ENCODE assay signal across 1 cellular context in the genomic region with DNA sequence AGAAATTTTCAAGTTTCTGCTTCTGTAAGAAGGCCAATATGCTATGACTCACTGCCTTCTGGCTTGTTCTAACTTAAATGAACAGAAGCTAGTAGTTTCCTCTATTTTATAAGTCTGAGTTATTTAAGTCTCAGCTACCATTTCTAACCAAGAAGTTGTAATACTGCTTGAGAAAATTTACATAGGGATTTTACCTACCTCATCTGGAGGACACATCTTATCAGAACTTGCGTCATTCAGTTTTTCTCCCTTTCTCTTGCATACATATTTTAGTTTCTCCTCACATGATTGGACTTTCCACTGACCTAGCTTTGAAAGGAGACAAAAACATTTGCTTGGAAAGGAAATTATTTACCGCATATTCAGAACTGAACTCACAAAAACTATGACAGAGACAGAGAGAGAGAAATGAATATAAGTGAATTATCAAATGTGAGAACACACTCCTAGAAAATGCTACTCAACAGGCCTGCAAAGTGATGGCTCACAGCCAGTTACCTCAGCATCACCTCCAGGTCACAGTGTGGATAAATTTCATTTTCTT.
TF ChIP-seq lines count a peak whose summit lies in the region.

No MANE protein-coding gene starts in this region.

TF ChIP-seq in GM12878, 131 proteins besides CTCF, POLR2A, EP300 and RAD21 (continued from another document and continues in another):
- TF ChIP-seq, protein P1, sequence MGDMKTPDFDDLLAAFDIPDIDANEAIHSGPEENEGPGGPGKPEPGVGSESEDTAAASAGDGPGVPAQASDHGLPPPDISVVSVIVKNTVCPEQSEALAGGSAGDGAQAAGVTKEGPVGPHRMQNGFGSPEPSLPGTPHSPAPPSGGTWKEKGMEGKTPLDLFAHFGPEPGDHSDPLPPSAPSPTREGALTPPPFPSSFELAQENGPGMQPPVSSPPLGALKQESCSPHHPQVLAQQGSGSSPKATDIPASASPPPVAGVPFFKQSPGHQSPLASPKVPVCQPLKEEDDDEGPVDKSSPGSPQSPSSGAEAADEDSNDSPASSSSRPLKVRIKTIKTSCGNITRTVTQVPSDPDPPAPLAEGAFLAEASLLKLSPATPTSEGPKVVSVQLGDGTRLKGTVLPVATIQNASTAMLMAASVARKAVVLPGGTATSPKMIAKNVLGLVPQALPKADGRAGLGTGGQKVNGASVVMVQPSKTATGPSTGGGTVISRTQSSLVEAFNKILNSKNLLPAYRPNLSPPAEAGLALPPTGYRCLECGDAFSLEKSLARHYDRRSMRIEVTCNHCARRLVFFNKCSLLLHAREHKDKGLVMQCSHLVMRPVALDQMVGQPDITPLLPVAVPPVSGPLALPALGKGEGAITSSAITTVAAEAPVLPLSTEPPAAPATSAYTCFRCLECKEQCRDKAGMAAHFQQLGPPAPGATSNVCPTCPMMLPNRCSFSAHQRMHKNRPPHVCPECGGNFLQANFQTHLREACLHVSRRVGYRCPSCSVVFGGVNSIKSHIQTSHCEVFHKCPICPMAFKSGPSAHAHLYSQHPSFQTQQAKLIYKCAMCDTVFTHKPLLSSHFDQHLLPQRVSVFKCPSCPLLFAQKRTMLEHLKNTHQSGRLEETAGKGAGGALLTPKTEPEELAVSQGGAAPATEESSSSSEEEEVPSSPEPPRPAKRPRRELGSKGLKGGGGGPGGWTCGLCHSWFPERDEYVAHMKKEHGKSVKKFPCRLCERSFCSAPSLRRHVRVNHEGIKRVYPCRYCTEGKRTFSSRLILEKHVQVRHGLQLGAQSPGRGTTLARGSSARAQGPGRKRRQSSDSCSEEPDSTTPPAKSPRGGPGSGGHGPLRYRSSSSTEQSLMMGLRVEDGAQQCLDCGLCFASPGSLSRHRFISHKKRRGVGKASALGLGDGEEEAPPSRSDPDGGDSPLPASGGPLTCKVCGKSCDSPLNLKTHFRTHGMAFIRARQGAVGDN (IDR thresholded peaks at IDR 0.05) = 0 out of 2 replicates have a peak, but pooled peaks have one; percentile 29
- peak; percentile 54; the same call in 1 of the 2 replicates for TF ChIP-seq ASH2L (IDR thresholded peaks at IDR 0.05; ENCODE audit: borderline replicate concordance, low read depth)
- peak; percentile 39; the same call in 1 of the 2 replicates for TF ChIP-seq MEF2A (IDR thresholded peaks at IDR 0.05; ENCODE audit: insufficient read depth, low read depth, low read length)
- TF ChIP-seq POLR2AphosphoS2 (IDR thresholded peaks at IDR 0.05; ENCODE audit: low read depth, low read length) = no peak
- TF ChIP-seq KLF5 (IDR thresholded peaks at IDR 0.05; ENCODE audit: partially characterized antibody) = peak; percentile 58
- TF ChIP-seq POLR2AphosphoS5 (IDR thresholded peaks at IDR 0.05; ENCODE audit: low read length) = no peak; the same call in 1 of the 2 replicates
- 0 out of 4 replicates have a peak, but pooled peaks of 1 of the 2 experiments have one; percentile 38 for TF ChIP-seq ETV6 (conservative IDR thresholded peaks at IDR 0.05 in 1 of 2, IDR thresholded peaks at IDR 0.05 in 1 of 2; ENCODE audit: borderline replicate concordance in 1 of 2, low read depth in 1 of 2)
- TF ChIP-seq, protein P2, sequence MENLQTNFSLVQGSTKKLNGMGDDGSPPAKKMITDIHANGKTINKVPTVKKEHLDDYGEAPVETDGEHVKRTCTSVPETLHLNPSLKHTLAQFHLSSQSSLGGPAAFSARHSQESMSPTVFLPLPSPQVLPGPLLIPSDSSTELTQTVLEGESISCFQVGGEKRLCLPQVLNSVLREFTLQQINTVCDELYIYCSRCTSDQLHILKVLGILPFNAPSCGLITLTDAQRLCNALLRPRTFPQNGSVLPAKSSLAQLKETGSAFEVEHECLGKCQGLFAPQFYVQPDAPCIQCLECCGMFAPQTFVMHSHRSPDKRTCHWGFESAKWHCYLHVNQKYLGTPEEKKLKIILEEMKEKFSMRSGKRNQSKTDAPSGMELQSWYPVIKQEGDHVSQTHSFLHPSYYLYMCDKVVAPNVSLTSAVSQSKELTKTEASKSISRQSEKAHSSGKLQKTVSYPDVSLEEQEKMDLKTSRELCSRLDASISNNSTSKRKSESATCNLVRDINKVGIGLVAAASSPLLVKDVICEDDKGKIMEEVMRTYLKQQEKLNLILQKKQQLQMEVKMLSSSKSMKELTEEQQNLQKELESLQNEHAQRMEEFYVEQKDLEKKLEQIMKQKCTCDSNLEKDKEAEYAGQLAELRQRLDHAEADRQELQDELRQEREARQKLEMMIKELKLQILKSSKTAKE (IDR thresholded peaks at IDR 0.05; ENCODE audit: low read depth, poor library complexity, severe bottlenecking) = peak; percentile 87
- peak; percentile 75 for TF ChIP-seq RUNX3 (IDR thresholded peaks at IDR 0.05; ENCODE audit: low read length)
- TF ChIP-seq GATAD2B (conservative IDR thresholded peaks at IDR 0.05; ENCODE audit: low read depth) = no peak
- TF ChIP-seq BACH1 (IDR thresholded peaks at IDR 0.05; ENCODE audit: borderline replicate concordance) = peak; percentile 19; the same call in 1 of the 2 replicates
- 0 out of 2 replicates have a peak, but pooled peaks have one; percentile 11 for TF ChIP-seq ZNF24 (IDR thresholded peaks at IDR 0.05)
- TF ChIP-seq GABPA (IDR thresholded peaks at IDR 0.05; ENCODE audit: low read depth) = peak; percentile 42; the same call in 1 of the 2 replicates
- peak; percentile 77 for TF ChIP-seq ZNF217 (IDR thresholded peaks at IDR 0.05)
- TF ChIP-seq NFXL1 (IDR thresholded peaks at IDR 0.05; ENCODE audit: borderline replicate concordance) = no peak
- peak; percentile 80 to 88 for TF ChIP-seq BHLHE40 (IDR thresholded peaks at IDR 0.05; ENCODE audit: borderline replicate concordance in 1 of 2, low read depth in 2 of 2, low read length in 1 of 2)
- peak; percentile 57 for TF ChIP-seq IRF4 (IDR thresholded peaks at IDR 0.05; ENCODE audit: low read depth, low read length)
- TF ChIP-seq MTA3 (IDR thresholded peaks at IDR 0.05; ENCODE audit: borderline replicate concordance, low read length) = 0 out of 2 replicates have a peak, but pooled peaks have one; percentile 44
- peak; percentile 84 for TF ChIP-seq CREM (IDR thresholded peaks at IDR 0.05; ENCODE audit: low read depth)
- TF ChIP-seq, protein P3, sequence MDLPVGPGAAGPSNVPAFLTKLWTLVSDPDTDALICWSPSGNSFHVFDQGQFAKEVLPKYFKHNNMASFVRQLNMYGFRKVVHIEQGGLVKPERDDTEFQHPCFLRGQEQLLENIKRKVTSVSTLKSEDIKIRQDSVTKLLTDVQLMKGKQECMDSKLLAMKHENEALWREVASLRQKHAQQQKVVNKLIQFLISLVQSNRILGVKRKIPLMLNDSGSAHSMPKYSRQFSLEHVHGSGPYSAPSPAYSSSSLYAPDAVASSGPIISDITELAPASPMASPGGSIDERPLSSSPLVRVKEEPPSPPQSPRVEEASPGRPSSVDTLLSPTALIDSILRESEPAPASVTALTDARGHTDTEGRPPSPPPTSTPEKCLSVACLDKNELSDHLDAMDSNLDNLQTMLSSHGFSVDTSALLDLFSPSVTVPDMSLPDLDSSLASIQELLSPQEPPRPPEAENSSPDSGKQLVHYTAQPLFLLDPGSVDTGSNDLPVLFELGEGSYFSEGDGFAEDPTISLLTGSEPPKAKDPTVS (IDR thresholded peaks at IDR 0.05; ENCODE audit: low read depth, low read length) = no peak
- no peak for TF ChIP-seq SPI1 (IDR thresholded peaks at IDR 0.05; ENCODE audit: borderline replicate concordance, insufficient read depth, low read depth, low read length)
- peak; percentile 74; the same call in 1 of the 2 replicates for TF ChIP-seq ZBED1 (IDR thresholded peaks at IDR 0.05; ENCODE audit: borderline replicate concordance)
- TF ChIP-seq, protein P4, sequence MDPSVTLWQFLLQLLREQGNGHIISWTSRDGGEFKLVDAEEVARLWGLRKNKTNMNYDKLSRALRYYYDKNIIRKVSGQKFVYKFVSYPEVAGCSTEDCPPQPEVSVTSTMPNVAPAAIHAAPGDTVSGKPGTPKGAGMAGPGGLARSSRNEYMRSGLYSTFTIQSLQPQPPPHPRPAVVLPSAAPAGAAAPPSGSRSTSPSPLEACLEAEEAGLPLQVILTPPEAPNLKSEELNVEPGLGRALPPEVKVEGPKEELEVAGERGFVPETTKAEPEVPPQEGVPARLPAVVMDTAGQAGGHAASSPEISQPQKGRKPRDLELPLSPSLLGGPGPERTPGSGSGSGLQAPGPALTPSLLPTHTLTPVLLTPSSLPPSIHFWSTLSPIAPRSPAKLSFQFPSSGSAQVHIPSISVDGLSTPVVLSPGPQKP (IDR thresholded peaks at IDR 0.05; ENCODE audit: low read depth, low read length) = no peak
- peak in 1 of 2 experiments; percentile 58; a peak in 1 of 4 replicates for TF ChIP-seq CEBPB (IDR thresholded peaks at IDR 0.05; ENCODE audit: borderline replicate concordance in 1 of 2, low read depth in 2 of 2, low read length in 2 of 2)
- TF ChIP-seq MTA2 (IDR thresholded peaks at IDR 0.05; ENCODE audit: low read depth) = peak; percentile 88
- TF ChIP-seq STAT3 (IDR thresholded peaks at IDR 0.05; ENCODE audit: low read depth, low read length) = 0 out of 2 replicates have a peak, but pooled peaks have one; percentile 52
- TF ChIP-seq RAD51 (IDR thresholded peaks at IDR 0.05) = peak; percentile 46; the same call in 1 of the 2 replicates
- TF ChIP-seq SRF (IDR thresholded peaks at IDR 0.05; ENCODE audit: low read depth in 2 of 2, low read length in 2 of 2) = 0 out of 4 replicates have a peak, but pooled peaks of 1 of the 2 experiments have one; percentile 26
- TF ChIP-seq PAX5 (IDR thresholded peaks at IDR 0.05; ENCODE audit: borderline replicate concordance, low read depth, low read length) = 0 out of 2 replicates have a peak, but pooled peaks have one; percentile 7
- peak; percentile 57; the same call in 1 of the 3 replicates for TF ChIP-seq POU2F2 (IDR thresholded peaks at IDR 0.05; ENCODE audit: borderline replicate concordance, low read depth, low read length)
- TF ChIP-seq ZNF207 (IDR thresholded peaks at IDR 0.05; ENCODE audit: borderline replicate concordance) = no peak
- TF ChIP-seq BMI1 (IDR thresholded peaks at IDR 0.05; ENCODE audit: borderline replicate concordance) = peak; percentile 47; the same call in 1 of the 2 replicates
- TF ChIP-seq, protein P5, sequence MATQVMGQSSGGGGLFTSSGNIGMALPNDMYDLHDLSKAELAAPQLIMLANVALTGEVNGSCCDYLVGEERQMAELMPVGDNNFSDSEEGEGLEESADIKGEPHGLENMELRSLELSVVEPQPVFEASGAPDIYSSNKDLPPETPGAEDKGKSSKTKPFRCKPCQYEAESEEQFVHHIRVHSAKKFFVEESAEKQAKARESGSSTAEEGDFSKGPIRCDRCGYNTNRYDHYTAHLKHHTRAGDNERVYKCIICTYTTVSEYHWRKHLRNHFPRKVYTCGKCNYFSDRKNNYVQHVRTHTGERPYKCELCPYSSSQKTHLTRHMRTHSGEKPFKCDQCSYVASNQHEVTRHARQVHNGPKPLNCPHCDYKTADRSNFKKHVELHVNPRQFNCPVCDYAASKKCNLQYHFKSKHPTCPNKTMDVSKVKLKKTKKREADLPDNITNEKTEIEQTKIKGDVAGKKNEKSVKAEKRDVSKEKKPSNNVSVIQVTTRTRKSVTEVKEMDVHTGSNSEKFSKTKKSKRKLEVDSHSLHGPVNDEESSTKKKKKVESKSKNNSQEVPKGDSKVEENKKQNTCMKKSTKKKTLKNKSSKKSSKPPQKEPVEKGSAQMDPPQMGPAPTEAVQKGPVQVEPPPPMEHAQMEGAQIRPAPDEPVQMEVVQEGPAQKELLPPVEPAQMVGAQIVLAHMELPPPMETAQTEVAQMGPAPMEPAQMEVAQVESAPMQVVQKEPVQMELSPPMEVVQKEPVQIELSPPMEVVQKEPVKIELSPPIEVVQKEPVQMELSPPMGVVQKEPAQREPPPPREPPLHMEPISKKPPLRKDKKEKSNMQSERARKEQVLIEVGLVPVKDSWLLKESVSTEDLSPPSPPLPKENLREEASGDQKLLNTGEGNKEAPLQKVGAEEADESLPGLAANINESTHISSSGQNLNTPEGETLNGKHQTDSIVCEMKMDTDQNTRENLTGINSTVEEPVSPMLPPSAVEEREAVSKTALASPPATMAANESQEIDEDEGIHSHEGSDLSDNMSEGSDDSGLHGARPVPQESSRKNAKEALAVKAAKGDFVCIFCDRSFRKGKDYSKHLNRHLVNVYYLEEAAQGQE (IDR thresholded peaks at IDR 0.05; ENCODE audit: low read depth, low read length) = no peak
- TF ChIP-seq ATF7 (IDR thresholded peaks at IDR 0.05; ENCODE audit: low read depth) = peak; percentile 92
- TF ChIP-seq EED (IDR thresholded peaks at IDR 0.05; ENCODE audit: low read depth) = 0 out of 2 replicates have a peak, but pooled peaks have one; percentile 26
- peak; percentile 97 for TF ChIP-seq NFIC (IDR thresholded peaks at IDR 0.05; ENCODE audit: low read depth, low read length)
- peak; percentile 6; the same call in 1 of the 2 replicates for TF ChIP-seq BCL11A (IDR thresholded peaks at IDR 0.05; ENCODE audit: low read depth, low read length)
- no peak for TF ChIP-seq ZSCAN29 (IDR thresholded peaks at IDR 0.05)
- TF ChIP-seq, protein P6, sequence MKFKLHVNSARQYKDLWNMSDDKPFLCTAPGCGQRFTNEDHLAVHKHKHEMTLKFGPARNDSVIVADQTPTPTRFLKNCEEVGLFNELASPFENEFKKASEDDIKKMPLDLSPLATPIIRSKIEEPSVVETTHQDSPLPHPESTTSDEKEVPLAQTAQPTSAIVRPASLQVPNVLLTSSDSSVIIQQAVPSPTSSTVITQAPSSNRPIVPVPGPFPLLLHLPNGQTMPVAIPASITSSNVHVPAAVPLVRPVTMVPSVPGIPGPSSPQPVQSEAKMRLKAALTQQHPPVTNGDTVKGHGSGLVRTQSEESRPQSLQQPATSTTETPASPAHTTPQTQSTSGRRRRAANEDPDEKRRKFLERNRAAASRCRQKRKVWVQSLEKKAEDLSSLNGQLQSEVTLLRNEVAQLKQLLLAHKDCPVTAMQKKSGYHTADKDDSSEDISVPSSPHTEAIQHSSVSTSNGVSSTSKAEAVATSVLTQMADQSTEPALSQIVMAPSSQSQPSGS (IDR thresholded peaks at IDR 0.05; ENCODE audit: low read length) = peak; percentile 97
- TF ChIP-seq, protein P7, sequence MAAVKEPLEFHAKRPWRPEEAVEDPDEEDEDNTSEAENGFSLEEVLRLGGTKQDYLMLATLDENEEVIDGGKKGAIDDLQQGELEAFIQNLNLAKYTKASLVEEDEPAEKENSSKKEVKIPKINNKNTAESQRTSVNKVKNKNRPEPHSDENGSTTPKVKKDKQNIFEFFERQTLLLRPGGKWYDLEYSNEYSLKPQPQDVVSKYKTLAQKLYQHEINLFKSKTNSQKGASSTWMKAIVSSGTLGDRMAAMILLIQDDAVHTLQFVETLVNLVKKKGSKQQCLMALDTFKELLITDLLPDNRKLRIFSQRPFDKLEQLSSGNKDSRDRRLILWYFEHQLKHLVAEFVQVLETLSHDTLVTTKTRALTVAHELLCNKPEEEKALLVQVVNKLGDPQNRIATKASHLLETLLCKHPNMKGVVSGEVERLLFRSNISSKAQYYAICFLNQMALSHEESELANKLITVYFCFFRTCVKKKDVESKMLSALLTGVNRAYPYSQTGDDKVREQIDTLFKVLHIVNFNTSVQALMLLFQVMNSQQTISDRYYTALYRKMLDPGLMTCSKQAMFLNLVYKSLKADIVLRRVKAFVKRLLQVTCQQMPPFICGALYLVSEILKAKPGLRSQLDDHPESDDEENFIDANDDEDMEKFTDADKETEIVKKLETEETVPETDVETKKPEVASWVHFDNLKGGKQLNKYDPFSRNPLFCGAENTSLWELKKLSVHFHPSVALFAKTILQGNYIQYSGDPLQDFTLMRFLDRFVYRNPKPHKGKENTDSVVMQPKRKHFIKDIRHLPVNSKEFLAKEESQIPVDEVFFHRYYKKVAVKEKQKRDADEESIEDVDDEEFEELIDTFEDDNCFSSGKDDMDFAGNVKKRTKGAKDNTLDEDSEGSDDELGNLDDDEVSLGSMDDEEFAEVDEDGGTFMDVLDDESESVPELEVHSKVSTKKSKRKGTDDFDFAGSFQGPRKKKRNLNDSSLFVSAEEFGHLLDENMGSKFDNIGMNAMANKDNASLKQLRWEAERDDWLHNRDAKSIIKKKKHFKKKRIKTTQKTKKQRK (IDR thresholded peaks at IDR 0.05; ENCODE audit: low read depth, low read length) = no peak
- 0 out of 2 replicates have a peak, but pooled peaks have one; percentile 7 for TF ChIP-seq TCF3 (IDR thresholded peaks at IDR 0.05; ENCODE audit: borderline replicate concordance, insufficient read depth, low read depth, low read length)
- peak; percentile 63 to 74; a peak in 2 of 4 replicates for TF ChIP-seq IKZF2 (IDR thresholded peaks at IDR 0.05)
